Comparison of ENCODE assay signal across 31 cellular contexts in genomic region chr1:232319518-232319917, GRCh38.
DNase-seq lines count a peak whose midpoint lies in the region; ATAC-seq, FAIRE-seq and TF ChIP-seq lines count a peak whose summit lies in the region.
"Had no signal": no experiment of that assay in that cellular context is flagged by ENCODE, and none has a peak within 500 bp of the region (broad histone marks: within the 10 kb centered on the region; RNA-seq: fewer than 3 reads in every experiment).

No MANE protein-coding gene starts in this region.

- H3K9ac ChIP-seq in muscle layer of colon (ENCODE audit: low read length) = no peak overlapping the region
- no peak overlapping the region for H3K9ac ChIP-seq in HepG2 (ENCODE audit: insufficient read depth, low read depth, low read length)
- H3K9ac ChIP-seq: GM23248, parathyroid adenoma had no signal

- in situ Hi-C loops in HepG2 (cut with HindIII; ENCODE audit: extremely low pct_ligation_motif_present, low pct_unique_long_range_greater_than_20kb) = no loop called here

- no peak for TF ChIP-seq RAD21 in HepG2 (CRISPR knock-in tag; IDR thresholded peaks at IDR 0.05)

- no peak for TF ChIP-seq CTCF in suprapubic skin (IDR thresholded peaks at IDR 0.05)
- no peak for TF ChIP-seq CTCF in HepG2 (CRISPR knock-in tag; IDR thresholded peaks at IDR 0.05)

- H3K4me3 ChIP-seq in muscle layer of colon (ENCODE audit: low read depth in 1 of 2, low read length in 2 of 2) = no peak overlapping the region
- no peak overlapping the region for H3K4me3 ChIP-seq in suprapubic skin
- no peak overlapping the region for H3K4me3 ChIP-seq in HepG2 (replicated peaks in 1 of 3; ENCODE audit: insufficient read depth in 1 of 3, low read depth in 2 of 3, low read length in 3 of 3)
- H3K4me3 ChIP-seq: adrenal gland, GM23248, SJSA1, vagina had no signal

- no peaks in the 10 kb centered on the region for H3K79me2 ChIP-seq in HepG2 (ENCODE audit: insufficient read depth, low read length)
- H3K79me2 ChIP-seq: parathyroid adenoma had no signal

- intact Hi-C loops in left cardiac atrium (cut with DNase I) (no loop called here), HepG2 (cut with micrococcal nuclease; ENCODE audit: unreplicated experiment) (no loop called here)

- TF ChIP-seq EP300 in suprapubic skin (IDR thresholded peaks at IDR 0.05) (no peak), HepG2 (IDR thresholded peaks at IDR 0.05; ENCODE audit: low read depth in 2 of 2, low read length in 2 of 2) (no peak), HepG2 (CRISPR knock-in tag; IDR thresholded peaks at IDR 0.05; ENCODE audit: borderline replicate concordance) (no peak)

- FAIRE-seq in HepG2 (lab: Jason Lieb, UNC) = no peak
- FAIRE-seq: RCC 7860 had no signal

- DNase-seq in DMS79 treated with DMSO at 0.1 percent for 48 hours (lab: John Stamatoyannopoulos, UW) (peak; percentile 77), DMS79 (lab: John Stamatoyannopoulos, UW) (no peak), left cardiac atrium (no peak), suprapubic skin (ENCODE audit: low spot score in 2 of 2) (no peak), amniotic stem cell (lab: John Stamatoyannopoulos, UW) (no peak), GOT3 (lab: John Stamatoyannopoulos, UW) (no peak), HepG2 (ENCODE audit: low spot score) (no peak)
- DNase-seq: 8988T; activated CD4-positive, alpha-beta T cell treated with anti-CD3 and anti-CD28 coated beads, Interleukin-2, amount 10 ng/mL, durations not matched to agents 7 days and 5 days; activated CD8-positive, alpha-beta memory T cell treated with anti-CD3 and anti-CD28 coated beads, Interleukin-2, amount 10 ng/mL, durations not matched to agents 7 days and 5 days; activated naive CD4-positive, alpha-beta T cell treated with Interleukin-2 at 50 U/mL for 16 hours; activated T-cell treated with anti-CD3 and anti-CD28 coated beads, Interleukin-2, amount 50 U/mL, for 72 hours; brain microvascular endothelial cell; CD4-positive, CD25-positive, alpha-beta regulatory T cell; effector CD4-positive, alpha-beta T cell; foreskin fibroblast; GM23248; hippocampal formation; midbrain; NCI-H2081; NCI-H748 treated with DMSO at 0.1 percent for 48 hours; stimulated activated naive CD4-positive, alpha-beta T cell had no signal

- CTCF ChIA-PET in HepG2 (lab: Yijun Ruan, JAX; ENCODE audit: low intra/inter-chr PET ratio, low total read pairs) = no interaction called here

- 25% methylated on average over 1 of the region's 1 CpG for WGBS in suprapubic skin
- 0% methylated on average over 1 of the region's 1 CpG for WGBS in HepG2 (ENCODE audit: low lambda C conversion rate)

- BruUV-seq in HepG2 (replicated peaks; lab: Mats Ljungman, UMichigan) = no TSS peak

- H3K27me3 ChIP-seq in muscle layer of colon (ENCODE audit: control insufficient read depth in 1 of 2, insufficient read depth in 2 of 2, low read length in 2 of 2) (no peaks in the 10 kb centered on the region), suprapubic skin (no peaks in the 10 kb centered on the region), HepG2 (ENCODE audit: control insufficient read depth in 1 of 2, insufficient read depth in 2 of 2, low read length in 2 of 2) (no peaks in the 10 kb centered on the region)
- H3K27me3 ChIP-seq: adrenal gland, brain microvascular endothelial cell, SJSA1, vagina had no signal

- H2AFZ ChIP-seq in HepG2 (ENCODE audit: low read length) = no peak overlapping the region
- H2AFZ ChIP-seq: GM23248, parathyroid adenoma had no signal

- no peaks in the 10 kb centered on the region for H4K20me1 ChIP-seq in HepG2 (ENCODE audit: insufficient read depth, low read length)

- H3K36me3 ChIP-seq in muscle layer of colon (ENCODE audit: insufficient read depth, low read length) = no peaks in the 10 kb centered on the region
- H3K36me3 ChIP-seq in suprapubic skin = no peaks in the 10 kb centered on the region
- H3K36me3 ChIP-seq in HepG2 (replicated peaks in 1 of 2; ENCODE audit: control insufficient read depth in 1 of 2, insufficient read depth in 2 of 2, low read length in 2 of 2) = no peaks in the 10 kb centered on the region
- H3K36me3 ChIP-seq: adrenal gland, brain microvascular endothelial cell, SJSA1, vagina had no signal

- TF ChIP-seq POLR2A in suprapubic skin (IDR thresholded peaks at IDR 0.05) (no peak), HepG2 (IDR thresholded peaks at IDR 0.05; ENCODE audit: insufficient read depth in 1 of 2, low read depth in 2 of 2, low read length in 2 of 2) (no peak)

- H3K4me1 ChIP-seq in muscle layer of colon (ENCODE audit: insufficient read depth, low read length) (peaks cover 20% of the 10 kb centered on the region), suprapubic skin (peaks cover 40% of the 10 kb centered on the region), HepG2 (ENCODE audit: insufficient read depth, low read length) (no peaks in the 10 kb centered on the region)
- H3K4me1 ChIP-seq: adrenal gland, parathyroid adenoma had no signal

- no peak overlapping the region for H3K4me2 ChIP-seq in HepG2 (ENCODE audit: low read depth, low read length)

- H3K9me3 ChIP-seq in muscle layer of colon (ENCODE audit: low read length) = no peaks in the 10 kb centered on the region
- H3K9me3 ChIP-seq in suprapubic skin = no peaks in the 10 kb centered on the region
- no peaks in the 10 kb centered on the region; the same call in 1 of the 2 replicates for H3K9me3 ChIP-seq in HepG2 (ENCODE audit: low read length)
- H3K9me3 ChIP-seq: adrenal gland, vagina had no signal

- ATAC-seq in left cardiac atrium (peak; percentile 25 to 40), HepG2 (no peak)
- ATAC-seq: activated CD8-positive, alpha-beta memory T cell treated with anti-CD3 and anti-CD28 coated beads, Interleukin-2, amount 10 ng/mL, durations not matched to agents 7 days and 5 days; activated T-cell treated with anti-CD3 and anti-CD28 coated beads, Interleukin-2, amount 50 U/mL, for 72 hours; left lobe of liver; WTC11 had no signal

- peak overlapping the region; percentile 36 for H3K27ac ChIP-seq in muscle layer of colon (ENCODE audit: low read depth, low read length)
- peak overlapping the region; percentile 47 for H3K27ac ChIP-seq in suprapubic skin
- H3K27ac ChIP-seq in HepG2 (ENCODE audit: extremely low read length, insufficient read depth, low read length) = no peak overlapping the region
- H3K27ac ChIP-seq: adrenal gland, brain microvascular endothelial cell, epithelial cell of prostate, GM23248, parathyroid adenoma, SJSA1, vagina had no signal

- POLR2A ChIA-PET in HepG2 (lab: Yijun Ruan, JAX) = no interaction called here

TF ChIP-seq in HepG2, 621 proteins besides CTCF, POLR2A, EP300 and RAD21 (continues in another document):
- TF ChIP-seq ZSCAN30 (CRISPR knock-in tag; IDR thresholded peaks at IDR 0.05) = no peak
- TF ChIP-seq ZNF512B (CRISPR knock-in tag; IDR thresholded peaks at IDR 0.05; ENCODE audit: borderline replicate concordance) = no peak
- TF ChIP-seq ZNF558 (CRISPR knock-in tag; IDR thresholded peaks at IDR 0.05; ENCODE audit: borderline replicate concordance) = no peak
- no peak for TF ChIP-seq SNAPC4 (CRISPR knock-in tag; IDR thresholded peaks at IDR 0.05)
- TF ChIP-seq HNRNPUL1 (IDR thresholded peaks at IDR 0.05; ENCODE audit: low read depth, low read length) = no peak
